ENCODE assay signal across 18 cellular contexts in genomic region chr15:91549581-91549980, GRCh38.
A peak's percentile ranks its signal among the peaks of the same experiment; 100 is the strongest.
DNase-seq lines count a peak whose midpoint lies in the region; ATAC-seq and TF ChIP-seq lines count a peak whose summit lies in the region.
"Had no signal": no experiment of that assay in that cellular context is flagged by ENCODE, and none has a peak within 500 bp of the region (broad histone marks: within the 10 kb centered on the region; RNA-seq: fewer than 3 reads in every experiment).

No MANE protein-coding gene starts in this region.

- no peak overlapping the region for H3K4me3 ChIP-seq in DND-41 (ENCODE audit: low read depth in 1 of 2, low read length in 2 of 2)
- H3K4me3 ChIP-seq: MG63, PC-9, SJCRH30 had no signal

- ATAC-seq in DND-41 (ENCODE audit: insufficient read depth, low read depth) (peak; percentile 27; the same call in 1 of the 3 replicates), sciatic nerve (peak; percentile 58), GM21447 (IDR thresholded peaks at IDR 0.05; ENCODE audit: unreplicated experiment) (no peak), HG02840 (IDR thresholded peaks at IDR 0.05; ENCODE audit: low FRiP score, unreplicated experiment) (no peak), GM21529 (IDR thresholded peaks at IDR 0.05; ENCODE audit: unreplicated experiment) (no peak)
- ATAC-seq: T-helper 17 cell had no signal

- no peak overlapping the region for H3K9ac ChIP-seq in DND-41 (ENCODE audit: low read depth, low read length)

- H3K4me2 ChIP-seq in DND-41 (ENCODE audit: insufficient read depth, low read length) = no peak overlapping the region
- H3K4me2 ChIP-seq: PC-9 had no signal

- H3K36me3 ChIP-seq in DND-41 (ENCODE audit: insufficient read depth, low read length) = no peaks in the 10 kb centered on the region
- H3K36me3 ChIP-seq: MG63, SJCRH30 had no signal

- H3K9me3 ChIP-seq in DND-41 (ENCODE audit: insufficient read depth, low read length, severe bottlenecking) = no peaks in the 10 kb centered on the region
- H3K9me3 ChIP-seq: Caco-2, MG63, SJCRH30 had no signal

- H3K79me2 ChIP-seq in DND-41 (ENCODE audit: insufficient read depth, low read length) = no peaks in the 10 kb centered on the region

- no peaks in the 10 kb centered on the region for H3K27me3 ChIP-seq in DND-41 (ENCODE audit: insufficient read depth, low read length, poor library complexity)
- H3K27me3 ChIP-seq: MG63 had no signal

- H3K27ac ChIP-seq in DND-41 (ENCODE audit: low read length) = no peak overlapping the region
- H3K27ac ChIP-seq: PC-9, SJCRH30 had no signal

- no peaks in the 10 kb centered on the region for H4K20me1 ChIP-seq in DND-41 (ENCODE audit: insufficient read depth, low read length)

- intact Hi-C loops in sciatic nerve (cut with DNase I) = no loop called here

- TF ChIP-seq CTCF in DND-41 (IDR thresholded peaks at IDR 0.05; ENCODE audit: borderline replicate concordance, extremely low read depth, low read length, poor library complexity, severe bottlenecking) = no peak

- no peak overlapping the region for H2AFZ ChIP-seq in DND-41 (ENCODE audit: low read depth, low read length)
- H2AFZ ChIP-seq: PC-9 had no signal

- H3K4me1 ChIP-seq in DND-41 (ENCODE audit: insufficient read depth, low read length) = no peaks in the 10 kb centered on the region
- H3K4me1 ChIP-seq: Caco-2, SJCRH30 had no signal

- DNase-seq in NCI-H2171 treated with DMSO at 0.1 percent for 48 hours (lab: John Stamatoyannopoulos, UW) (peak; percentile 67), NCI-H2171 (lab: John Stamatoyannopoulos, UW) (no peak), DND-41 (no peak), NCI-H69 (lab: John Stamatoyannopoulos, UW) (peak; percentile 30), sciatic nerve (ENCODE audit: low spot score) (no peak)
- DNase-seq: Caco-2, HFFc6, IMR-90, Karpas-422, MG63, NCI-H2029 treated with DMSO at 0.1 percent for 48 hours, NCI-H226, PC-9, SJCRH30, T-helper 17 cell had no signal

Comparison
In these comparisons a context has a peak if more than half of its experiments do, and no peak if none do; other contexts are left out.
1. DNase-seq: peak in NCI-H2171 treated with DMSO at 0.1 percent for 48 hours (single experiment) and NCI-H69 (single experiment); none in NCI-H2171 (single experiment), DND-41 (single experiment) and sciatic nerve (single experiment).
2. ATAC-seq: peak in DND-41 (single experiment) and sciatic nerve (single experiment); none in GM21447 (single experiment), HG02840 (single experiment) and GM21529 (single experiment).